In the genomic region with DNA sequence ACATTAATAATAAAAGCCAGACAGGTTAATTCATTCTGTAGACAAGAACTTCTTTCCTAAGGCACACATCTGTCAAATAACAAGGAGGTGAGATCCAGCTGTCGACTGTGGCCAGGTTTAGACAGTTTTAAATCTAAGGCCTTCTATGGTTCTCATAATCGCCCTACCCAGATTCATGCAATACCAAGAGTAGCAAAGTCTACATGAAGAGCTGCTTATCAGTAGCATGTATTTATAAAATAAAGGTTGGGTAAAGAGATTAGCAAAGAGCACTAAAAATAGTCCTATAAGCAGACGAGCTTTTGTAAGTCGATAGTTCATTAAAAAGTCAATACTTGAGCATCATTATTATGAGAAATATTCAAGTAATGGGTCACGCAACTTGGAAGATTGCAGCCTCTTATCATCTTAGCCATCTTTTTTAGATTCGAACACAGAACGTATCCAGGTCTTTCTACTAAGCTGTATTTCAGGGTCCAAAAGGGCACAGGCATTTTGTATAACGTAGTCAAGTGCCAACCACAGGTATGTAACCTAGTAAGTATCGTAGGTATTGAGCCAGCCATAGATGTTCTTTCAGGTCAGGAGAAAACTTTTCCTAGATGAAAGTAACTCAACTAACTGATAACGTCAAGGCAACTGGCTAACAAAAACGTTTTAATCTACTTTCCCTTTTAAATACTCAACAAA, we compare ENCODE assay signal across 19 cellular contexts. TPM values are rescaled to one million over a fixed set of nuclear protein-coding genes. Genes with fewer than 3 reads are reported as not detected.
DNase-seq lines count a peak whose midpoint lies in the region; ATAC-seq and TF ChIP-seq lines count a peak whose summit lies in the region.
"Had no signal": no experiment of that assay in that cellular context is flagged by ENCODE, and none has a peak within 500 bp of the region (broad histone marks: within the 10 kb centered on the region; RNA-seq: fewer than 3 reads in every experiment).

No MANE protein-coding gene starts in this region.

- H3K36me3 Mint-ChIP-seq in chondrocyte (ENCODE audit: low read depth) (peaks cover 2% of the 10 kb centered on the region), T-helper 17 cell (ENCODE audit: low read depth) (peaks cover 2% of the 10 kb centered on the region)

- TF ChIP-seq POLR2A in right lobe of liver (IDR thresholded peaks at IDR 0.05): no peak
- TF ChIP-seq POLR2A in stomach (IDR thresholded peaks at IDR 0.05): no peak

- H3K27ac ChIP-seq in right lobe of liver (peak overlapping the region in 2 of 3 donors; percentile 95 to 97), stomach (peak overlapping the region in 4 of 5 donors; percentile 96 to 97 (median 96))

- peaks cover 31% of the 10 kb centered on the region for H3K4me1 Mint-ChIP-seq in chondrocyte (ENCODE audit: low read depth)
- peaks cover 4% of the 10 kb centered on the region for H3K4me1 Mint-ChIP-seq in T-helper 17 cell

- no peaks in the 10 kb centered on the region for H3K36me3 ChIP-seq in right lobe of liver
- no peaks in the 10 kb centered on the region for H3K36me3 ChIP-seq in stomach
- H3K36me3 ChIP-seq: transverse colon had no signal

- H3K27me3 ChIP-seq in right lobe of liver (no peaks in the 10 kb centered on the region), stomach (peaks cover 0 to 17% (median 0%) of the 10 kb centered on the region in 3 donors)
- H3K27me3 ChIP-seq: transverse colon had no signal

- DNase-seq in NCI-H526 (lab: John Stamatoyannopoulos, UW) (peak; percentile 51 to 67), chondrocyte (ENCODE audit: low spot score) (no peak), right lobe of liver (no peak), stomach (no peak), T-helper 17 cell (no peak)
- no peak for DNase-seq in stimulated activated naive CD4-positive, alpha-beta T cell (lab: John Stamatoyannopoulos, UW)
- no peak for DNase-seq in stimulated activated CD4-positive, alpha-beta T cell treated with anti-CD3 and anti-CD28 coated beads, Interleukin-2, amount 100 ng/mL, for 24 hours
- DNase-seq: activated gamma-delta T cell treated with Interleukin-2 at 50 U/mL for 16 hours; activated T-cell treated with anti-CD3 and anti-CD28 coated beads for 4 hours; amygdala; endodermal cell; hippocampal formation; islet precursor cell; KG1; NCI-H1048; NCI-H2081 treated with DMSO at 0.1 percent for 48 hours; NCI-H510A; stimulated activated CD4-positive, alpha-beta T cell treated with anti-CD3 and anti-CD28 coated beads, Interleukin-15, amount 100 ng/mL, for 24 hours; transverse colon had no signal

- intact Hi-C loops in right lobe of liver (cut with DNase I) (no loop called here), stomach (cut with DNase I; ENCODE audit: low total_unique reads) (no loop called here)

- H3K9me3 Mint-ChIP-seq in chondrocyte (ENCODE audit: low read depth): no peaks in the 10 kb centered on the region
- H3K9me3 Mint-ChIP-seq: endodermal cell had no signal

- H3K27me3 Mint-ChIP-seq in chondrocyte (ENCODE audit: low read depth): no peaks in the 10 kb centered on the region
- peaks cover 59% of the 10 kb centered on the region for H3K27me3 Mint-ChIP-seq in T-helper 17 cell

- peaks cover 0 to 47% (median 13%) of the 10 kb centered on the region in 4 donors for H3K4me1 ChIP-seq in right lobe of liver
- peaks cover 46 to 66% (median 59%) of the 10 kb centered on the region in 4 donors for H3K4me1 ChIP-seq in stomach

- ATAC-seq in right lobe of liver (peak in 2 of 4 donors; percentile 7 to 15), T-helper 17 cell (no peak)

- H3K9me3 ChIP-seq in right lobe of liver (no peaks in the 10 kb centered on the region), stomach (no peaks in the 10 kb centered on the region), T-helper 17 cell (ENCODE audit: control insufficient read depth, low read length, poor library complexity, severe bottlenecking) (no peaks in the 10 kb centered on the region)
- H3K9me3 ChIP-seq: transverse colon had no signal

- no peak for TF ChIP-seq EP300 in stomach (IDR thresholded peaks at IDR 0.05)

- H3K4me3 Mint-ChIP-seq in chondrocyte (ENCODE audit: unreplicated experiment): peak overlapping the region; percentile 18
- no peak overlapping the region for H3K4me3 Mint-ChIP-seq in T-helper 17 cell
- H3K4me3 Mint-ChIP-seq: endodermal cell had no signal

- WGBS in right lobe of liver (ENCODE audit: insufficient coverage, low coverage, low lambda C conversion rate, missing lambda C conversion rate): 21% methylated on average over 11 of the region's 11 CpGs
- WGBS in stomach, 5 donors: 28 to 55% (median 43%) methylated on average over 11 of the region's 11 CpGs

- no peak overlapping the region for H3K27ac Mint-ChIP-seq in chondrocyte (ENCODE audit: unreplicated experiment)
- H3K27ac Mint-ChIP-seq in T-helper 17 cell: no peak overlapping the region
- H3K27ac Mint-ChIP-seq: endodermal cell had no signal

- H3K4me3 ChIP-seq in right lobe of liver (peak overlapping the region in 2 of 3 donors; percentile 85 to 88), stomach (peak overlapping the region; percentile 73 to 85 (median 82))

- TF ChIP-seq CTCF in chondrocyte (IDR thresholded peaks at IDR 0.05): no peak
- no peak for TF ChIP-seq CTCF in right lobe of liver (IDR thresholded peaks at IDR 0.05)
- TF ChIP-seq CTCF in stomach (IDR thresholded peaks at IDR 0.05): no peak

RNA-seq across cellular contexts. Expression of a gene that starts 3.1 kb away (rescaled TPM):
- 11.5 to 14.2 TPM (median 12.8 TPM) in 3 replicates for total RNA-seq in chondrocyte
- 10 to 100 TPM; 19.8 to 43.4 (median 26.9) TPM for total RNA-seq in right lobe of liver
- 10 to 100 TPM in 1 of 5 donors, 1 to 10 TPM in 4; 1.2 to 40.0 (median 7.4) TPM for total RNA-seq in stomach
- polyA plus RNA-seq in stomach: 1 to 10 TPM; 5.7 to 6.6 (median 5.9) TPM
- not detected for total RNA-seq in T-helper 17 cell

Comparison
In these comparisons a context has a peak if more than half of its experiments do, and no peak if none do; other contexts are left out.
1. DNase-seq: peak in NCI-H526 (2 of 2); none in chondrocyte (single experiment), right lobe of liver (0 of 3), stomach (single experiment), T-helper 17 cell (0 of 3), stimulated activated naive CD4-positive, alpha-beta T cell (0 of 6) and stimulated activated CD4-positive, alpha-beta T cell treated with anti-CD3 and anti-CD28 coated beads, Interleukin-2, amount 100 ng/mL, for 24 hours (0 of 2).